26 cellular contexts compared by ENCODE assay signal in genomic region chr1:214518387-214518786, GRCh38. TPM values are rescaled to one million over a fixed set of nuclear protein-coding genes. Genes with fewer than 3 reads are reported as not detected.
DNase-seq lines count a peak whose midpoint lies in the region; FAIRE-seq and TF ChIP-seq lines count a peak whose summit lies in the region.
"Had no signal": no experiment of that assay in that cellular context is flagged by ENCODE, and none has a peak within 500 bp of the region (broad histone marks: within the 10 kb centered on the region; RNA-seq: fewer than 3 reads in every experiment).

No MANE protein-coding gene starts in this region.

- H3K79me2 ChIP-seq in astrocyte (ENCODE audit: insufficient read depth, low read length): peaks cover 100% of the 10 kb centered on the region

- H3K9me3 ChIP-seq in breast epithelium (no peaks in the 10 kb centered on the region), astrocyte (ENCODE audit: insufficient read depth, low read depth, low read length) (no peaks in the 10 kb centered on the region), mesenchymal stem cell (ENCODE audit: control insufficient read depth, low read length) (no peaks in the 10 kb centered on the region)
- H3K9me3 ChIP-seq: BLaER1, heart left ventricle, left ventricle myocardium inferior, suprapubic skin had no signal

- FAIRE-seq in astrocyte (lab: Jason Lieb, UNC): no peak
- FAIRE-seq: bronchial epithelial cell, endometrium, H54 had no signal

- no peak overlapping the region for H2AFZ ChIP-seq in astrocyte (ENCODE audit: low read depth, low read length)
- no peak overlapping the region for H2AFZ ChIP-seq in mesenchymal stem cell (ENCODE audit: low read depth, low read length)

- H3K27ac Mint-ChIP-seq in MCF 10A (ENCODE audit: low read depth, unreplicated experiment) (peak overlapping the region; percentile 46), astrocyte (ENCODE audit: unreplicated experiment) (peak overlapping the region; percentile 82)
- H3K27ac Mint-ChIP-seq: activated CD4-positive, alpha-beta memory T cell treated with anti-CD3 and anti-CD28 coated beads for 36 hours; activated naive CD8-positive, alpha-beta T cell treated with anti-CD3 and anti-CD28 coated beads, Interleukin-2, amount 10 ng/mL, durations not matched to agents 7 days and 5 days had no signal

- H3K36me3 ChIP-seq in breast epithelium (no peaks in the 10 kb centered on the region), astrocyte (ENCODE audit: insufficient read depth, low read length) (no peaks in the 10 kb centered on the region), mesenchymal stem cell (ENCODE audit: control insufficient read depth in 1 of 2, insufficient read depth in 2 of 2, low read depth in 1 of 2, low read length in 2 of 2) (no peaks in the 10 kb centered on the region)
- H3K36me3 ChIP-seq: BLaER1, heart left ventricle, left ventricle myocardium inferior, suprapubic skin had no signal

- no peak overlapping the region for H3K4me3 Mint-ChIP-seq in MCF 10A (ENCODE audit: unreplicated experiment)
- H3K4me3 Mint-ChIP-seq in astrocyte (ENCODE audit: unreplicated experiment): peak overlapping the region; percentile 54
- H3K4me3 Mint-ChIP-seq: activated CD4-positive, alpha-beta memory T cell treated with anti-CD3 and anti-CD28 coated beads for 36 hours; activated naive CD8-positive, alpha-beta T cell treated with anti-CD3 and anti-CD28 coated beads, Interleukin-2, amount 10 ng/mL, durations not matched to agents 7 days and 5 days; neural crest cell had no signal

- H3K23ac ChIP-seq in mesenchymal stem cell (ENCODE audit: low read length in 2 of 2): no peak overlapping the region

- no peak overlapping the region for H2BK5ac ChIP-seq in mesenchymal stem cell (ENCODE audit: low read depth, low read length, poor library complexity, severe bottlenecking)

- H3K4me2 ChIP-seq in astrocyte (ENCODE audit: low read length) (peak overlapping the region; percentile 48), mesenchymal stem cell (ENCODE audit: low read length, poor library complexity, severe bottlenecking) (no peak overlapping the region)
- H3K4me2 ChIP-seq: BLaER1 had no signal

- H2BK120ac ChIP-seq in mesenchymal stem cell (ENCODE audit: low read depth, low read length): no peak overlapping the region

- intact Hi-C loops in MCF 10A (cut with micrococcal nuclease): no loop called here
- intact Hi-C loops in breast epithelium (cut with DNase I; ENCODE audit: low total_unique reads): no loop called here

- no peak overlapping the region for H2AK5ac ChIP-seq in mesenchymal stem cell (ENCODE audit: low read length, severe bottlenecking)

- H3K36me3 Mint-ChIP-seq in MCF 10A (ENCODE audit: insufficient read depth, unreplicated experiment): peaks cover 27% of the 10 kb centered on the region
- H3K36me3 Mint-ChIP-seq in astrocyte (ENCODE audit: low read depth, unreplicated experiment): peaks cover 3% of the 10 kb centered on the region
- H3K36me3 Mint-ChIP-seq: activated CD4-positive, alpha-beta memory T cell treated with anti-CD3 and anti-CD28 coated beads for 36 hours; activated naive CD8-positive, alpha-beta T cell treated with anti-CD3 and anti-CD28 coated beads, Interleukin-2, amount 10 ng/mL, durations not matched to agents 7 days and 5 days had no signal

- TF ChIP-seq POLR2A in breast epithelium (IDR thresholded peaks at IDR 0.05): no peak

- H3K4me1 ChIP-seq in breast epithelium: no peaks in the 10 kb centered on the region
- H3K4me1 ChIP-seq in astrocyte (ENCODE audit: insufficient read depth, low read length): peaks cover 52% of the 10 kb centered on the region
- peaks cover 21% of the 10 kb centered on the region for H3K4me1 ChIP-seq in mesenchymal stem cell (ENCODE audit: control insufficient read depth, insufficient read depth, low read depth, low read length)
- H3K4me1 ChIP-seq: BLaER1 had no signal

- H3K4me1 Mint-ChIP-seq in MCF 10A (ENCODE audit: insufficient read depth, unreplicated experiment): peaks cover 81% of the 10 kb centered on the region
- peaks cover 79% of the 10 kb centered on the region for H3K4me1 Mint-ChIP-seq in astrocyte (ENCODE audit: low read depth, unreplicated experiment)
- H3K4me1 Mint-ChIP-seq: activated naive CD8-positive, alpha-beta T cell treated with anti-CD3 and anti-CD28 coated beads, Interleukin-2, amount 10 ng/mL, durations not matched to agents 7 days and 5 days had no signal

- H3K27me3 Mint-ChIP-seq in MCF 10A (ENCODE audit: insufficient read depth, unreplicated experiment) (no peaks in the 10 kb centered on the region), astrocyte (ENCODE audit: low read depth, unreplicated experiment) (no peaks in the 10 kb centered on the region)
- H3K27me3 Mint-ChIP-seq: activated naive CD8-positive, alpha-beta T cell treated with anti-CD3 and anti-CD28 coated beads, Interleukin-2, amount 10 ng/mL, durations not matched to agents 7 days and 5 days had no signal

- H3K4me3 ChIP-seq in breast epithelium (no peak overlapping the region), astrocyte (ENCODE audit: insufficient read depth, low read depth, low read length) (no peak overlapping the region), mesenchymal stem cell (ENCODE audit: insufficient read depth in 1 of 2, low read depth in 1 of 2, low read length in 2 of 2) (no peak overlapping the region)
- H3K4me3 ChIP-seq: BLaER1, heart left ventricle, left ventricle myocardium inferior, suprapubic skin had no signal

- POLR2A ChIA-PET in MCF 10A (lab: Yijun Ruan, JAX): interaction anchor here (1.3 to 4.2 kb wide), 5 partner anchors 8 to 71 kb away, joined by 3 to 35 read pairs (median 3); no protein-coding TSS in a partner anchor

- TF ChIP-seq CTCF in MCF 10A (IDR thresholded peaks at IDR 0.05; ENCODE audit: unreplicated experiment) (no peak), breast epithelium (IDR thresholded peaks at IDR 0.05) (no peak), astrocyte (IDR thresholded peaks at IDR 0.05; ENCODE audit: insufficient read depth, low read depth, low read length) (no peak)

- CTCF ChIA-PET in MCF 10A (lab: Yijun Ruan, JAX): interaction anchor here (0.9 to 3.0 kb wide), 5 partner anchors 7 to 304 kb away, joined by 3 to 11 read pairs (median 3); no protein-coding TSS in a partner anchor

- H4K8ac ChIP-seq in mesenchymal stem cell (ENCODE audit: low read length): no peak overlapping the region

- H3K27me3 ChIP-seq in breast epithelium: no peaks in the 10 kb centered on the region
- no peaks in the 10 kb centered on the region for H3K27me3 ChIP-seq in astrocyte (ENCODE audit: insufficient read depth, low read length)
- no peaks in the 10 kb centered on the region for H3K27me3 ChIP-seq in mesenchymal stem cell (ENCODE audit: control insufficient read depth in 1 of 2, insufficient read depth in 1 of 2, low read length in 2 of 2)
- H3K27me3 ChIP-seq: BLaER1, heart left ventricle, suprapubic skin had no signal

- no peak overlapping the region for H3K27ac ChIP-seq in breast epithelium
- peak overlapping the region; percentile 60 for H3K27ac ChIP-seq in astrocyte (ENCODE audit: low read depth, low read length)
- peak overlapping the region; percentile 50 for H3K27ac ChIP-seq in mesenchymal stem cell (ENCODE audit: low read length, poor library complexity, severe bottlenecking)
- H3K27ac ChIP-seq in substantia nigra (ENCODE audit: low read depth, low read length, poor library complexity, severe bottlenecking): no peak overlapping the region
- H3K27ac ChIP-seq: 22Rv1, BLaER1, heart left ventricle, left ventricle myocardium inferior, suprapubic skin had no signal

- H4K91ac ChIP-seq in mesenchymal stem cell (ENCODE audit: low read length): no peak overlapping the region

- H2BK12ac ChIP-seq in mesenchymal stem cell (ENCODE audit: low read length in 2 of 2): no peak overlapping the region

- H4K20me1 ChIP-seq in astrocyte (ENCODE audit: insufficient read depth, low read length): peaks cover 68% of the 10 kb centered on the region
- H4K20me1 ChIP-seq: BLaER1 had no signal

- H3K18ac ChIP-seq in mesenchymal stem cell (ENCODE audit: low read depth in 1 of 2, low read length in 2 of 2): no peak overlapping the region

- no peaks in the 10 kb centered on the region for H3K9me3 Mint-ChIP-seq in MCF 10A (ENCODE audit: unreplicated experiment)
- no peaks in the 10 kb centered on the region for H3K9me3 Mint-ChIP-seq in astrocyte (ENCODE audit: unreplicated experiment)
- H3K9me3 Mint-ChIP-seq: activated CD4-positive, alpha-beta memory T cell treated with anti-CD3 and anti-CD28 coated beads for 36 hours; activated naive CD8-positive, alpha-beta T cell treated with anti-CD3 and anti-CD28 coated beads, Interleukin-2, amount 10 ng/mL, durations not matched to agents 7 days and 5 days had no signal

- H2BK15ac ChIP-seq in mesenchymal stem cell (ENCODE audit: low read depth, poor library complexity, severe bottlenecking): no peak overlapping the region

- H3K79me1 ChIP-seq in mesenchymal stem cell (replicated peaks; ENCODE audit: low read length, poor library complexity, severe bottlenecking): no peaks in the 10 kb centered on the region

- H3K4ac ChIP-seq in mesenchymal stem cell (ENCODE audit: low read depth in 1 of 2, low read length in 2 of 2): no peak overlapping the region

- H3K14ac ChIP-seq in mesenchymal stem cell (ENCODE audit: low read length in 2 of 2): no peak overlapping the region

- no TSS peak for BruUV-seq in MCF 10A (replicated peaks; lab: Mats Ljungman, UMichigan)

- no peak overlapping the region for H3K9ac ChIP-seq in astrocyte (ENCODE audit: low read length)
- H3K9ac ChIP-seq in mesenchymal stem cell (ENCODE audit: low read length): peak overlapping the region; percentile 36
- H3K9ac ChIP-seq: BLaER1 had no signal

- DNase-seq in MCF 10A (ENCODE audit: unreplicated experiment) (no peak), breast epithelium (ENCODE audit: low spot score in 2 of 2) (no peak), astrocyte (ENCODE audit: low read depth) (peak; percentile 58), mesenchymal stem cell (no peak), substantia nigra (lab: John Stamatoyannopoulos, UW) (no peak), SIG-M5 treated with dmso at 0.1 percent for 504 hours (lab: John Stamatoyannopoulos, UW; ENCODE audit: unreplicated experiment) (no peak), hippocampal formation (lab: John Stamatoyannopoulos, UW) (no peak), NCI-H226 (no peak)
- DNase-seq: activated CD4-positive, alpha-beta memory T cell treated with anti-CD3 and anti-CD28 coated beads for 36 hours; activated CD4-positive, CD25-positive, alpha-beta regulatory T cell; activated effector memory CD4-positive, alpha-beta T cell treated with Interleukin-2 at 50 U/mL for 16 hours; activated naive CD8-positive, alpha-beta T cell treated with anti-CD3 and anti-CD28 coated beads, Interleukin-2, amount 10 ng/mL, durations not matched to agents 7 days and 5 days; cortex of kidney; heart left ventricle; left ventricle myocardium inferior; MV-4-11; NCI-H748 treated with DMSO at 0.1 percent for 48 hours; stimulated activated CD4-positive, alpha-beta T cell treated with anti-CD3 and anti-CD28 coated beads, Interleukin-1b, Interleukin-23, amount 100 ng/mL, for 48 hours; T-helper 9 cell had no signal

RNA-seq across cellular contexts. Expression of gene PTPN14, which starts 33.0 kb away (rescaled TPM):
- total RNA-seq in MCF 10A (2022) (240 and 243 TPM in 2 replicates), breast epithelium (10 to 100 TPM; 30.4 to 57.4 (median 49.5) TPM), astrocyte (154 and 177 TPM in 2 replicates)
- polyA plus RNA-seq in mesenchymal stem cell (2013, experiment 1 of 2): 18.6 TPM
- 18.0 TPM for polyA plus RNA-seq in mesenchymal stem cell (2013, experiment 2 of 2)

Comparison
In these comparisons a context has a peak if more than half of its experiments do, and no peak if none do; other contexts are left out.
1. H3K27ac ChIP-seq: peak in astrocyte (single experiment) and mesenchymal stem cell (single experiment); none in breast epithelium (0 of 2) and substantia nigra (single experiment).